ENCODE assay signal across 12 cellular contexts in genomic region chr20:33649201-33649631, GRCh38. TPM values are rescaled to one million over a fixed set of nuclear protein-coding genes. Genes with fewer than 3 reads are reported as not detected.
DNase-seq lines count a peak whose midpoint lies in the region; ATAC-seq and TF ChIP-seq lines count a peak whose summit lies in the region.
"Had no signal": no experiment of that assay in that cellular context is flagged by ENCODE, and none has a peak within 500 bp of the region (broad histone marks: within the 10 kb centered on the region; RNA-seq: fewer than 3 reads in every experiment).

No MANE protein-coding gene starts in this region.

- ATAC-seq in HG03378 (IDR thresholded peaks at IDR 0.05; ENCODE audit: unreplicated experiment): no peak
- ATAC-seq: Panc1 had no signal

- H2AFZ ChIP-seq in mammary epithelial cell (ENCODE audit: low read depth, low read length): no peak overlapping the region
- H2AFZ ChIP-seq: neural progenitor cell had no signal

- H4K20me1 ChIP-seq in mammary epithelial cell (ENCODE audit: insufficient read depth, low read length): no peaks in the 10 kb centered on the region

- H3K9me3 ChIP-seq in mammary epithelial cell (replicated peaks; ENCODE audit: insufficient read depth, low read length): no peaks in the 10 kb centered on the region

- no peak overlapping the region for H3K4me2 ChIP-seq in mammary epithelial cell (ENCODE audit: insufficient read depth, low read depth, low read length)
- H3K4me2 ChIP-seq: neural progenitor cell had no signal

- H3K4me1 Mint-ChIP-seq in progenitor cell of endocrine pancreas (ENCODE audit: low read depth): peaks cover 49% of the 10 kb centered on the region

- H3K79me2 ChIP-seq in mammary epithelial cell (ENCODE audit: insufficient read depth, low read length): no peaks in the 10 kb centered on the region

- no peaks in the 10 kb centered on the region for H3K27me3 ChIP-seq in mammary epithelial cell (ENCODE audit: insufficient read depth, low read length)
- H3K27me3 ChIP-seq: neural progenitor cell had no signal

- peaks cover 18% of the 10 kb centered on the region for H3K36me3 Mint-ChIP-seq in progenitor cell of endocrine pancreas (ENCODE audit: insufficient read depth)

- in situ Hi-C loops in mammary epithelial cell (cut with MboI; ENCODE audit: low sequenced_read_pairs in 2 of 2): loop anchor here in 1 of 2 donors (25.0 kb wide), 1 partner anchor 88 kb away; the partner anchor contains the start of gene ZNF341

- CTCF ChIA-PET in mammary epithelial cell (lab: Charles Lee; ENCODE audit: low non-redundant PET): no interaction called here

- dilution Hi-C loops in mammary epithelial cell (cut with HindIII; ENCODE audit: low sequenced_read_pairs): no loop called here

- H3K36me3 ChIP-seq in mammary epithelial cell (ENCODE audit: insufficient read depth, low read length): no peaks in the 10 kb centered on the region
- H3K36me3 ChIP-seq: neural progenitor cell had no signal

- peaks cover 11% of the 10 kb centered on the region for H3K4me1 ChIP-seq in mammary epithelial cell (ENCODE audit: insufficient read depth, low read length)
- H3K4me1 ChIP-seq: neural progenitor cell had no signal

- no peaks in the 10 kb centered on the region for H3K9me3 Mint-ChIP-seq in progenitor cell of endocrine pancreas (ENCODE audit: low read depth)
- H3K9me3 Mint-ChIP-seq: neural progenitor cell had no signal

- peak overlapping the region; percentile 84 for H3K27ac Mint-ChIP-seq in progenitor cell of endocrine pancreas
- H3K27ac Mint-ChIP-seq: neural progenitor cell had no signal

- no TSS peak for BruUV-seq in mammary epithelial cell (replicated peaks; lab: Mats Ljungman, UMichigan)

- H3K27ac ChIP-seq in mammary epithelial cell (ENCODE audit: insufficient read depth, low read depth, low read length): no peak overlapping the region
- H3K27ac ChIP-seq: neural progenitor cell had no signal

- no peaks in the 10 kb centered on the region for H3K27me3 Mint-ChIP-seq in progenitor cell of endocrine pancreas

- no peak overlapping the region for H3K4me3 ChIP-seq in mammary epithelial cell (replicated peaks in 1 of 3; ENCODE audit: insufficient read depth in 1 of 3, low read depth in 2 of 3, low read length in 3 of 3)
- H3K4me3 ChIP-seq: neural progenitor cell had no signal

- TF ChIP-seq CTCF in progenitor cell of endocrine pancreas (IDR thresholded peaks at IDR 0.05; ENCODE audit: unreplicated experiment): no peak
- TF ChIP-seq CTCF in mammary epithelial cell (conservative IDR thresholded peaks at IDR 0.05 in 1 of 2, IDR thresholded peaks at IDR 0.05 in 1 of 2; ENCODE audit: extremely low read depth in 1 of 2, insufficient read depth in 1 of 2, low read depth in 1 of 2, low read length in 2 of 2): no peak

- DNase-seq in DMS 273 (lab: John Stamatoyannopoulos, UW; ENCODE audit: unreplicated experiment) (peak; percentile 92), NCI-H510A treated with DMSO at 0.1 percent for 48 hours (lab: John Stamatoyannopoulos, UW) (peak; percentile 88), globus pallidus (ENCODE audit: low spot score) (peak; percentile 66), progenitor cell of endocrine pancreas (ENCODE audit: low spot score, unreplicated experiment) (no peak), GOT3 (lab: John Stamatoyannopoulos, UW) (no peak), mammary epithelial cell (no peak), OCI-M1 (lab: John Stamatoyannopoulos, UW) (no peak)
- DNase-seq: DMS79 had no signal

- 81% methylated on average over 8 of the region's 17 CpGs for WGBS in mammary epithelial cell (ENCODE audit: low coverage, missing lambda C conversion rate)

- no peak overlapping the region for H3K4me3 Mint-ChIP-seq in progenitor cell of endocrine pancreas (ENCODE audit: low read depth)
- H3K4me3 Mint-ChIP-seq: neural progenitor cell had no signal

- no peak overlapping the region for H3K9ac ChIP-seq in mammary epithelial cell (ENCODE audit: insufficient read depth, low read length)
- H3K9ac ChIP-seq: neural progenitor cell had no signal

- intact Hi-C loops in mammary epithelial cell (cut with micrococcal nuclease): no loop called here

RNA-seq across cellular contexts. Expression of gene C20orf144, which starts 12.9 kb away (rescaled TPM):
- total RNA-seq in progenitor cell of endocrine pancreas: 0.27 TPM in 1 of 2 replicates, not detected in the other
- under 1 TPM; under 0.01 to 0.16 TPM for total RNA-seq in mammary epithelial cell
- 0.03 TPM for polyA plus RNA-seq in mammary epithelial cell
- polyA minus RNA-seq in mammary epithelial cell: not detected
- total RNA-seq: urinary bladder had no signal

RNA-seq across cellular contexts. Expression of gene ACTL10, which starts 17.5 kb away (rescaled TPM):
- total RNA-seq in progenitor cell of endocrine pancreas (0.36 and 0.38 TPM in 2 replicates), mammary epithelial cell (1 to 10 TPM; 1.4 to 2.7 TPM)
- polyA plus RNA-seq in mammary epithelial cell: 0.79 TPM
- not detected for polyA minus RNA-seq in mammary epithelial cell

RNA-seq across cellular contexts. Expression of gene NECAB3, which starts 25.0 kb away (rescaled TPM):
- total RNA-seq in progenitor cell of endocrine pancreas (68.3 and 74.6 TPM in 2 replicates), mammary epithelial cell (10 to 100 TPM; 14.6 to 14.7 TPM)
- polyA plus RNA-seq in mammary epithelial cell: 5.4 TPM
- 2.9 TPM for polyA minus RNA-seq in mammary epithelial cell

RNA-seq across cellular contexts. Expression of gene E2F1, which starts 37.0 kb away (rescaled TPM):
- total RNA-seq in progenitor cell of endocrine pancreas: 26.2 and 26.5 TPM in 2 replicates
- total RNA-seq in mammary epithelial cell: 10 to 100 TPM in 1 of 2 donors, 1 to 10 TPM in 1; 1.8 to 12.7 TPM
- 10.3 TPM for polyA plus RNA-seq in mammary epithelial cell
- 10.7 TPM for polyA minus RNA-seq in mammary epithelial cell

Comparison
In these comparisons a context has a peak if more than half of its experiments do, and no peak if none do; other contexts are left out.
1. DNase-seq: peak in DMS 273 (single experiment), NCI-H510A treated with DMSO at 0.1 percent for 48 hours (single experiment) and globus pallidus (single experiment); none in progenitor cell of endocrine pancreas (single experiment), GOT3 (single experiment), mammary epithelial cell (single experiment) and OCI-M1 (single experiment).